In genomic region chr10:48692748-48693147, GRCh38 we compare ENCODE assay signal across 25 cellular contexts. TPM values are rescaled to one million over a fixed set of nuclear protein-coding genes. Genes with fewer than 3 reads are reported as not detected.
"Had no signal": no experiment of that assay in that cellular context is flagged by ENCODE, and none has a peak within 500 bp of the region (broad histone marks: within the 10 kb centered on the region; RNA-seq: fewer than 3 reads in every experiment).

No MANE protein-coding gene starts in this region.

- H3K27ac ChIP-seq: breast epithelium, epithelial cell of prostate, left ventricle myocardium inferior, right atrium auricular region, tibial nerve, WERI-Rb-1 had no signal

- H3K4me3 ChIP-seq: breast epithelium, left ventricle myocardium inferior, lung, right atrium auricular region, smooth muscle cell, tibial nerve had no signal

- H3K9me3 ChIP-seq: breast epithelium, left ventricle myocardium inferior, right atrium auricular region, tibial nerve had no signal

- H3K27me3 ChIP-seq: breast epithelium, right atrium auricular region, tibial nerve had no signal

- H3K4me1 ChIP-seq: breast epithelium, right atrium auricular region, tibial nerve had no signal

- DNase-seq: activated CD4-positive, alpha-beta T cell treated with anti-CD3 and anti-CD28 coated beads, Interleukin-2, amount 10 ng/mL, durations not matched to agents 7 days and 5 days; activated CD4-positive, CD25-positive, alpha-beta regulatory T cell treated with anti-CD3 and anti-CD28 coated beads, Interleukin-2, amount 50 U/mL, for 72 hours; activated naive CD4-positive, alpha-beta T cell; activated T-cell treated with anti-CD3 and anti-CD28 coated beads for 4 hours; activated T-cell treated with anti-CD3 and anti-CD28 coated beads, Interleukin-2, amount 50 U/mL, for 72 hours; central memory CD4-positive, alpha-beta T cell; effector CD8-positive, alpha-beta T cell; left ventricle myocardium inferior; nephron progenitor cell; stimulated activated CD4-positive, alpha-beta T cell treated with anti-CD3 and anti-CD28 coated beads, Interleukin-1b, Interleukin-23, amount 100 ng/mL, for 48 hours; stimulated activated CD4-positive, alpha-beta T cell treated with anti-CD3 and anti-CD28 coated beads, Interleukin-4, amount 100 ng/mL, for 4 hours; stimulated activated CD8-positive, alpha-beta memory T cell treated with anti-CD3 and anti-CD28 coated beads, Interleukin-4, amount 100 ng/mL, for 48 hours; stimulated activated naive CD4-positive, alpha-beta T cell; T-helper 17 cell; T1000; WERI-Rb-1 had no signal

- FAIRE-seq: endometrium, frontal cortex had no signal

- H3K4me2 ChIP-seq: smooth muscle cell had no signal

- ATAC-seq: activated naive CD4-positive, alpha-beta T cell treated with anti-CD3 and anti-CD28 coated beads, Interleukin-2, amount 50 U/mL, for 72 hours; activated T-cell treated with anti-CD3 and anti-CD28 coated beads, Interleukin-2, amount 50 U/mL, for 72 hours; T-helper 17 cell had no signal

- H3K36me3 ChIP-seq: breast epithelium, left ventricle myocardium inferior, right atrium auricular region, tibial nerve, WERI-Rb-1 had no signal

RNA-seq across cellular contexts. Expression of gene WDFY4, which starts 8.1 kb away (rescaled TPM):
- total RNA-seq: smooth muscle cell had no signal
- polyA plus RNA-seq: smooth muscle cell had no signal
